ENCODE assay signal across 35 cellular contexts in the genomic region with DNA sequence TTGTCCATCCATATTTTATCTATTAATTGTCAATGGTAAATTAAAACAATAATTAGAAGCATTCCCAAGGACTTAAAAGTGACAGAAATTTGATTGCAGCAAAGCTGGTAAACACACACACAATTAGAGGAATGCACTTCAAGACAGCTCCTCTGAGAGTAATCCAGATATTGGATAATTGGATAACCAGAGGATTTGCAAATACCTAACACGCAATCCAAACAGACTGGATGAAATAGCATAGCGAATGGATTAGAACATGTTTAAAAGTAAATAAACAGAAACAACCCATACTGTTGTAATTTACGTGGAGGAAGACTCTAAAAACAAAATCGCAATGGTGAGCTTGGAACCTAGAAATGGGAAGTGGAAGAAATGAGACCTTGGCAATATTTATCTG.
"Had no signal": no experiment of that assay in that cellular context is flagged by ENCODE, and none has a peak within 500 bp of the region (broad histone marks: within the 10 kb centered on the region; RNA-seq: fewer than 3 reads in every experiment).

No MANE protein-coding gene starts in this region.

- H3K4me1 Mint-ChIP-seq: activated CD4-positive, alpha-beta T cell treated with anti-CD3 and anti-CD28 coated beads, Interleukin-2, amount 10 ng/mL, durations not matched to agents 24 days and 14 days; activated naive CD4-positive, alpha-beta T cell treated with anti-CD3 and anti-CD28 coated beads, Interleukin-2, amount 50 U/mL, for 24 hours; activated naive CD8-positive, alpha-beta T cell treated with anti-CD3 and anti-CD28 coated beads, Interleukin-2, amount 10 ng/mL, durations not matched to agents 7 days and 5 days; T-cell; T-helper 17 cell had no signal

- H3K4me1 ChIP-seq: adrenal gland, body of pancreas, breast epithelium, Peyer's patch had no signal

- H3K36me3 ChIP-seq: adrenal gland, breast epithelium, MG63, Peyer's patch had no signal

- H3K9me3 ChIP-seq: adrenal gland, body of pancreas, breast epithelium, MG63, Peyer's patch had no signal

- H3K36me3 Mint-ChIP-seq: activated naive CD4-positive, alpha-beta T cell treated with anti-CD3 and anti-CD28 coated beads, Interleukin-2, amount 50 U/mL, for 24 hours; activated naive CD8-positive, alpha-beta T cell treated with anti-CD3 and anti-CD28 coated beads, Interleukin-2, amount 10 ng/mL, durations not matched to agents 7 days and 5 days; T-cell had no signal

- H3K27ac ChIP-seq: adrenal gland, body of pancreas, breast epithelium, Peyer's patch had no signal

- H3K4me3 ChIP-seq: adrenal gland, body of pancreas, breast epithelium, MG63, Peyer's patch had no signal

- DNase-seq: activated CD4-positive, alpha-beta T cell treated with anti-CD3 and anti-CD28 coated beads, Interleukin-2, amount 10 ng/mL, durations not matched to agents 24 days and 14 days; activated CD4-positive, alpha-beta T cell treated with anti-CD3 and anti-CD28 coated beads, Interleukin-2, amount 50 U/mL, for 4 hours; activated CD8-positive, alpha-beta T cell treated with anti-CD3 and anti-CD28 coated beads for 36 hours; activated gamma-delta T cell; activated naive CD4-positive, alpha-beta T cell treated with Interleukin-2 at 50 U/mL for 16 hours; activated naive CD8-positive, alpha-beta T cell treated with anti-CD3 and anti-CD28 coated beads, Interleukin-2, amount 10 ng/mL, durations not matched to agents 7 days and 5 days; activated T-cell treated with anti-CD3 and anti-CD28 coated beads, Interleukin-2, amount 50 U/mL, for 1 hour; activated T-cell treated with anti-CD3 and anti-CD28 coated beads, Interleukin-2, amount 50 U/mL, for 72 hours; adrenal gland; body of pancreas; IMR-90; Karpas-422; KBM-7; MG63; MV-4-11; NCI-H1092; NCI-H146; NCI-H187; NCI-H2029 treated with DMSO at 0.1 percent for 48 hours; NCI-H2107; NCI-H2171; NCI-H446; NCI-H510A treated with DMSO at 0.1 percent for 48 hours; NCI-H526 treated with DMSO at 0.1 percent for 48 hours; NCI-H774; PC-3; Peyer's patch; RPMI8226; SHP77 treated with DMSO at 0.1 percent for 48 hours; T-cell; T-helper 17 cell had no signal

- H3K9me3 Mint-ChIP-seq: activated CD4-positive, alpha-beta T cell treated with anti-CD3 and anti-CD28 coated beads, Interleukin-2, amount 10 ng/mL, durations not matched to agents 24 days and 14 days; activated CD8-positive, alpha-beta T cell treated with anti-CD3 and anti-CD28 coated beads for 36 hours; activated naive CD4-positive, alpha-beta T cell treated with anti-CD3 and anti-CD28 coated beads, Interleukin-2, amount 50 U/mL, for 24 hours; activated naive CD8-positive, alpha-beta T cell treated with anti-CD3 and anti-CD28 coated beads, Interleukin-2, amount 10 ng/mL, durations not matched to agents 7 days and 5 days; activated T-cell treated with anti-CD3 and anti-CD28 coated beads, Interleukin-2, amount 50 U/mL, for 72 hours; activated T-helper 2 cell treated with anti-CD3 and anti-CD28 coated beads, Interferon-gamma antibody, Interleukin-2, Interleukin-4, amounts not matched to agents 10 μg/mL and 5 μg/mL and 100 μg/mL, durations not matched to agents 14 hours and 24 hours and 36 hours; T-cell had no signal

- ATAC-seq: activated CD8-positive, alpha-beta T cell treated with anti-CD3 and anti-CD28 coated beads for 36 hours; activated T-cell treated with anti-CD3 and anti-CD28 coated beads, Interleukin-2, amount 50 U/mL, for 72 hours; body of pancreas; PC-3; SK-N-SH treated with all-trans-retinoic acid at 6 μM for 48 hours; T-cell; T-helper 17 cell had no signal

- H3K27me3 ChIP-seq: adrenal gland, body of pancreas, breast epithelium, MG63 had no signal

- H3K27ac Mint-ChIP-seq: activated CD4-positive, alpha-beta T cell treated with anti-CD3 and anti-CD28 coated beads, Interleukin-2, amount 10 ng/mL, durations not matched to agents 24 days and 14 days; activated CD8-positive, alpha-beta T cell treated with anti-CD3 and anti-CD28 coated beads for 36 hours; activated naive CD4-positive, alpha-beta T cell treated with anti-CD3 and anti-CD28 coated beads, Interleukin-2, amount 50 U/mL, for 24 hours; activated naive CD8-positive, alpha-beta T cell treated with anti-CD3 and anti-CD28 coated beads, Interleukin-2, amount 10 ng/mL, durations not matched to agents 7 days and 5 days; activated T-cell treated with anti-CD3 and anti-CD28 coated beads, Interleukin-2, amount 50 U/mL, for 72 hours; activated T-helper 2 cell treated with anti-CD3 and anti-CD28 coated beads, Interferon-gamma antibody, Interleukin-2, Interleukin-4, amounts not matched to agents 10 μg/mL and 5 μg/mL and 100 μg/mL, durations not matched to agents 14 hours and 24 hours and 36 hours; T-cell; T-helper 17 cell had no signal

- H3K4me3 Mint-ChIP-seq: activated CD4-positive, alpha-beta T cell treated with anti-CD3 and anti-CD28 coated beads, Interleukin-2, amount 10 ng/mL, durations not matched to agents 24 days and 14 days; activated CD8-positive, alpha-beta T cell treated with anti-CD3 and anti-CD28 coated beads for 36 hours; activated naive CD4-positive, alpha-beta T cell treated with anti-CD3 and anti-CD28 coated beads, Interleukin-2, amount 50 U/mL, for 24 hours; activated naive CD8-positive, alpha-beta T cell treated with anti-CD3 and anti-CD28 coated beads, Interleukin-2, amount 10 ng/mL, durations not matched to agents 7 days and 5 days; activated T-cell treated with anti-CD3 and anti-CD28 coated beads, Interleukin-2, amount 50 U/mL, for 72 hours; T-cell; T-helper 17 cell had no signal
